ENCODE assay signal across 14 cellular contexts in genomic region chr10:81725851-81726250, GRCh38.
DNase-seq lines count a peak whose midpoint lies in the region; ATAC-seq and TF ChIP-seq lines count a peak whose summit lies in the region.
"Had no signal": no experiment of that assay in that cellular context is flagged by ENCODE, and none has a peak within 500 bp of the region (broad histone marks: within the 10 kb centered on the region; RNA-seq: fewer than 3 reads in every experiment).

No MANE protein-coding gene starts in this region.

- no peak for DNase-seq in activated naive CD4-positive, alpha-beta T cell treated with anti-CD3 and anti-CD28 coated beads for 36 hours
- DNase-seq in kidney glomerular epithelial cell (lab: John Stamatoyannopoulos, UW) (peak; percentile 3), nephron progenitor cell (no peak)
- DNase-seq in CD8-positive, alpha-beta memory T cell, result no peak
- no peak for DNase-seq in central memory CD4-positive, alpha-beta T cell
- DNase-seq: Caco-2, HCEC 1CT had no signal

- POLR2A ChIA-PET in CD8-positive, alpha-beta memory T cell (lab: Charles Lee), result no interaction called here

- H3K9me3 Mint-ChIP-seq in activated naive CD4-positive, alpha-beta T cell treated with anti-CD3 and anti-CD28 coated beads, Interleukin-2, amount 50 U/mL, for 24 hours, result no peaks in the 10 kb centered on the region
- no peaks in the 10 kb centered on the region for H3K9me3 Mint-ChIP-seq in activated naive CD4-positive, alpha-beta T cell treated with anti-CD3 and anti-CD28 coated beads for 36 hours
- peaks cover 22% of the 10 kb centered on the region for H3K9me3 Mint-ChIP-seq in nephron progenitor cell
- peaks cover 0 to 14% (median 8%) of the 10 kb centered on the region in 5 donors for H3K9me3 Mint-ChIP-seq in CD8-positive, alpha-beta memory T cell

- peak overlapping the region; percentile 90 for H3K27ac Mint-ChIP-seq in activated naive CD4-positive, alpha-beta T cell treated with anti-CD3 and anti-CD28 coated beads, Interleukin-2, amount 50 U/mL, for 24 hours
- no peak overlapping the region for H3K27ac Mint-ChIP-seq in activated naive CD4-positive, alpha-beta T cell treated with anti-CD3 and anti-CD28 coated beads for 36 hours
- peak overlapping the region; percentile 62 for H3K27ac Mint-ChIP-seq in nephron progenitor cell
- H3K27ac Mint-ChIP-seq in CD8-positive, alpha-beta memory T cell, result no peak overlapping the region

- no peak overlapping the region for H3K27ac ChIP-seq in CD8-positive, alpha-beta memory T cell (ENCODE audit: low read depth, low read length)
- H3K27ac ChIP-seq: 22Rv1, BLaER1, HL-60 had no signal

- TF ChIP-seq CTCF in nephron progenitor cell (IDR thresholded peaks at IDR 0.05), result no peak

- H3K27me3 Mint-ChIP-seq in activated naive CD4-positive, alpha-beta T cell treated with anti-CD3 and anti-CD28 coated beads, Interleukin-2, amount 50 U/mL, for 24 hours, result no peaks in the 10 kb centered on the region
- no peaks in the 10 kb centered on the region for H3K27me3 Mint-ChIP-seq in activated naive CD4-positive, alpha-beta T cell treated with anti-CD3 and anti-CD28 coated beads for 36 hours (ENCODE audit: low read depth)
- H3K27me3 Mint-ChIP-seq in nephron progenitor cell (ENCODE audit: low read depth, poor library complexity), result no peaks in the 10 kb centered on the region
- no peaks in the 10 kb centered on the region for H3K27me3 Mint-ChIP-seq in CD8-positive, alpha-beta memory T cell

- H3K4me3 Mint-ChIP-seq in activated naive CD4-positive, alpha-beta T cell treated with anti-CD3 and anti-CD28 coated beads, Interleukin-2, amount 50 U/mL, for 24 hours, result no peak overlapping the region
- H3K4me3 Mint-ChIP-seq in activated naive CD4-positive, alpha-beta T cell treated with anti-CD3 and anti-CD28 coated beads for 36 hours, result no peak overlapping the region
- no peak overlapping the region for H3K4me3 Mint-ChIP-seq in nephron progenitor cell
- no peak overlapping the region for H3K4me3 Mint-ChIP-seq in CD8-positive, alpha-beta memory T cell
- H3K4me3 Mint-ChIP-seq: CD14-positive monocyte, GM23338 had no signal

- no peaks in the 10 kb centered on the region for H3K36me3 ChIP-seq in CD8-positive, alpha-beta memory T cell (ENCODE audit: insufficient read depth, low read length)
- H3K36me3 ChIP-seq: BLaER1 had no signal

- ATAC-seq in HG02970 (IDR thresholded peaks at IDR 0.05; ENCODE audit: low FRiP score, unreplicated experiment), result no peak
- ATAC-seq: GM23338 had no signal

- intact Hi-C loops in activated naive CD4-positive, alpha-beta T cell treated with anti-CD3 and anti-CD28 coated beads for 36 hours (cut with micrococcal nuclease), result loop anchor here (2.0 kb wide), 1 partner anchor 17 kb away; no protein-coding TSS in a partner anchor

- no peaks in the 10 kb centered on the region for H3K27me3 ChIP-seq in CD8-positive, alpha-beta memory T cell (ENCODE audit: insufficient read depth, low read length, poor library complexity, severe bottlenecking)
- H3K27me3 ChIP-seq: BLaER1 had no signal

- CTCF ChIA-PET in activated naive CD4-positive, alpha-beta T cell treated with anti-CD3 and anti-CD28 coated beads for 36 hours (lab: Charles Lee), result no interaction called here
- CTCF ChIA-PET in CD8-positive, alpha-beta memory T cell (lab: Charles Lee), result no interaction called here

- no peaks in the 10 kb centered on the region for H3K9me3 ChIP-seq in CD8-positive, alpha-beta memory T cell (ENCODE audit: low read length)
- H3K9me3 ChIP-seq: BLaER1, Caco-2 had no signal

- peaks cover 3% of the 10 kb centered on the region for H3K36me3 Mint-ChIP-seq in activated naive CD4-positive, alpha-beta T cell treated with anti-CD3 and anti-CD28 coated beads, Interleukin-2, amount 50 U/mL, for 24 hours
- no peaks in the 10 kb centered on the region for H3K36me3 Mint-ChIP-seq in activated naive CD4-positive, alpha-beta T cell treated with anti-CD3 and anti-CD28 coated beads for 36 hours (ENCODE audit: low read depth)
- peaks cover 7% of the 10 kb centered on the region for H3K36me3 Mint-ChIP-seq in nephron progenitor cell (ENCODE audit: low read depth)
- H3K36me3 Mint-ChIP-seq in CD8-positive, alpha-beta memory T cell, result no peaks in the 10 kb centered on the region
- H3K36me3 Mint-ChIP-seq: CD14-positive monocyte had no signal

- H3K4me1 Mint-ChIP-seq in activated naive CD4-positive, alpha-beta T cell treated with anti-CD3 and anti-CD28 coated beads, Interleukin-2, amount 50 U/mL, for 24 hours, result peaks cover 38% of the 10 kb centered on the region
- H3K4me1 Mint-ChIP-seq in activated naive CD4-positive, alpha-beta T cell treated with anti-CD3 and anti-CD28 coated beads for 36 hours (ENCODE audit: low read depth), result peaks cover 30% of the 10 kb centered on the region
- H3K4me1 Mint-ChIP-seq in nephron progenitor cell, result peaks cover 22% of the 10 kb centered on the region
- H3K4me1 Mint-ChIP-seq in CD8-positive, alpha-beta memory T cell, result no peaks in the 10 kb centered on the region
- H3K4me1 Mint-ChIP-seq: CD14-positive monocyte had no signal

- no peaks in the 10 kb centered on the region for H3K4me1 ChIP-seq in CD8-positive, alpha-beta memory T cell (ENCODE audit: insufficient read depth, low read length)

- no peak overlapping the region for H3K4me3 ChIP-seq in CD8-positive, alpha-beta memory T cell (ENCODE audit: low read length)
- H3K4me3 ChIP-seq: BLaER1, GM23338 had no signal

Comparison
In these comparisons a context has a peak if more than half of its experiments do, and no peak if none do; other contexts are left out.
1. H3K27ac Mint-ChIP-seq: peak in activated naive CD4-positive, alpha-beta T cell treated with anti-CD3 and anti-CD28 coated beads, Interleukin-2, amount 50 U/mL, for 24 hours (single experiment) and nephron progenitor cell (single experiment); none in activated naive CD4-positive, alpha-beta T cell treated with anti-CD3 and anti-CD28 coated beads for 36 hours (single experiment) and CD8-positive, alpha-beta memory T cell (0 of 8).